1 cellular context compared by ENCODE assay signal in genomic region chr9:115374724-115375268, GRCh38.
TF ChIP-seq lines count a peak whose summit lies in the region.

No MANE protein-coding gene starts in this region.

TF ChIP-seq in IMR-90, 13 proteins besides CTCF, POLR2A, EP300 and RAD21:
- TF ChIP-seq NFE2L2 (IDR thresholded peaks at IDR 0.05; ENCODE audit: low read depth, low read length) (no peak), USF2 (IDR thresholded peaks at IDR 0.05; ENCODE audit: low read depth, low read length) (no peak)
